ENCODE assay signal across 24 cellular contexts in the genomic region with DNA sequence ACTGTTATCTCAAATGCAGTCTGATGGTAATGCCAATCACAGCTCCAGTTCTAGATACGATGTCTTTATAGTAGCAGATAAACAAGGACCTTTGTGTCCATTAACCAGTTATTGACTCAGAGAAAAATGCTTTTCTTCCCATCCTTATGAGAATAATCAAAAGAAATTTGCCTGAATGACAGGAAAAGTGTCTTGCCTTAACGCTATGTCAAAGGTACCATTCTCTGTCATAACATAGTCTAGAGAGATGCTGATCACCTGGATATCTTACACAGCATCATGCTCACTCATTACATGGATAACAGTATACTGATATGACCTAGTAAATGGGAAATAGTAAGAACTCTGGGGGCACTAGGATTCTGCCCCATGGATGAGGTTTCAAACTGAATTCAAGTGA.
"Had no signal": no experiment of that assay in that cellular context is flagged by ENCODE, and none has a peak within 500 bp of the region (broad histone marks: within the 10 kb centered on the region; RNA-seq: fewer than 3 reads in every experiment).

No MANE protein-coding gene starts in this region.

- H3K27ac ChIP-seq: epithelial cell of prostate, esophagus muscularis mucosa, gastrocnemius medialis, heart right ventricle, parathyroid adenoma, psoas muscle, right lobe of liver, spleen, testis, tibial nerve, upper lobe of right lung had no signal

- H3K4me1 Mint-ChIP-seq: naive B cell; nephron; stimulated activated memory B cell treated with anti-CD40 and anti-IgM and Interleukin-4, amounts not matched to agents 10 μg/mL and 1 μg/mL and 100 μg/mL, for 72 hours; stimulated activated naive CD8-positive, alpha-beta T cell treated with anti-CD3 and anti-CD28 coated beads, Interleukin-15, amount 100 ng/mL, for 72 hours had no signal

- H3K27ac Mint-ChIP-seq: dendritic cell treated with granulocyte-macrophage colony-stimulating factor and Interleukin-4, amounts not matched to agents 40 ng/mL and 50 ng/mL, for 4 days; effector memory CD8-positive, alpha-beta T cell; naive B cell; nephron; stimulated activated memory B cell treated with anti-CD40 and anti-IgM and Interleukin-4, amounts not matched to agents 10 μg/mL and 1 μg/mL and 100 μg/mL, for 72 hours; stimulated activated naive CD8-positive, alpha-beta T cell treated with anti-CD3 and anti-CD28 coated beads, Interleukin-15, amount 100 ng/mL, for 72 hours had no signal

- H3K36me3 ChIP-seq: esophagus muscularis mucosa, gastrocnemius medialis, heart right ventricle, right lobe of liver, spleen, tibial nerve, upper lobe of right lung had no signal

- H3K79me2 ChIP-seq: parathyroid adenoma had no signal

- H3K27me3 ChIP-seq: esophagus muscularis mucosa, gastrocnemius medialis, heart right ventricle, right lobe of liver, spleen, testis, tibial nerve, upper lobe of right lung had no signal

- H2AFZ ChIP-seq: parathyroid adenoma had no signal

- H3K9ac ChIP-seq: parathyroid adenoma had no signal

- H3K27me3 Mint-ChIP-seq: dendritic cell treated with granulocyte-macrophage colony-stimulating factor and Interleukin-4, amounts not matched to agents 40 ng/mL and 50 ng/mL, for 4 days; effector memory CD8-positive, alpha-beta T cell; naive B cell; stimulated activated memory B cell treated with anti-CD40 and anti-IgM and Interleukin-4, amounts not matched to agents 10 μg/mL and 1 μg/mL and 100 μg/mL, for 72 hours; stimulated activated naive CD8-positive, alpha-beta T cell treated with anti-CD3 and anti-CD28 coated beads, Interleukin-15, amount 100 ng/mL, for 72 hours had no signal

- H3K4me3 Mint-ChIP-seq: dendritic cell treated with granulocyte-macrophage colony-stimulating factor and Interleukin-4, amounts not matched to agents 40 ng/mL and 50 ng/mL, for 4 days; effector memory CD8-positive, alpha-beta T cell; naive B cell; nephron; stimulated activated memory B cell treated with anti-CD40 and anti-IgM and Interleukin-4, amounts not matched to agents 10 μg/mL and 1 μg/mL and 100 μg/mL, for 72 hours; stimulated activated naive CD8-positive, alpha-beta T cell treated with anti-CD3 and anti-CD28 coated beads, Interleukin-15, amount 100 ng/mL, for 72 hours had no signal

- H3K36me3 Mint-ChIP-seq: naive B cell; stimulated activated memory B cell treated with anti-CD40 and anti-IgM and Interleukin-4, amounts not matched to agents 10 μg/mL and 1 μg/mL and 100 μg/mL, for 72 hours had no signal

- H3K4me1 ChIP-seq: esophagus muscularis mucosa, gastrocnemius medialis, heart right ventricle, parathyroid adenoma, psoas muscle, right lobe of liver, spleen, testis, tibial nerve, upper lobe of right lung had no signal

- H3K9me3 ChIP-seq: esophagus muscularis mucosa, gastrocnemius medialis, psoas muscle, testis, upper lobe of right lung had no signal

- H3K4me3 ChIP-seq: esophagus muscularis mucosa, gastrocnemius medialis, heart right ventricle, psoas muscle, right lobe of liver, spleen, testis, tibial nerve, upper lobe of right lung had no signal

- ATAC-seq: effector memory CD8-positive, alpha-beta T cell; gastrocnemius medialis; heart right ventricle; psoas muscle; right lobe of liver; upper lobe of right lung had no signal

- DNase-seq: effector memory CD8-positive, alpha-beta T cell; gastrocnemius medialis; heart right ventricle; hypothalamus; kidney glomerular epithelial cell; mesendoderm; naive B cell; psoas muscle; retina; right lobe of liver; spleen; stimulated activated CD4-positive, alpha-beta T cell treated with anti-CD3 and anti-CD28 coated beads, Interleukin-15, amount 100 ng/mL, for 24 hours; stimulated activated CD4-positive, alpha-beta T cell treated with anti-CD3 and anti-CD28 coated beads, Interleukin-1b, Interleukin-23, amount 100 ng/mL, for 48 hours; stimulated activated CD4-positive, alpha-beta T cell treated with anti-CD3 and anti-CD28 coated beads, Interleukin-4, amount 100 ng/mL, for 24 hours; testis; upper lobe of right lung had no signal
